ENCODE assay signal across 10 cellular contexts in the genomic region with DNA sequence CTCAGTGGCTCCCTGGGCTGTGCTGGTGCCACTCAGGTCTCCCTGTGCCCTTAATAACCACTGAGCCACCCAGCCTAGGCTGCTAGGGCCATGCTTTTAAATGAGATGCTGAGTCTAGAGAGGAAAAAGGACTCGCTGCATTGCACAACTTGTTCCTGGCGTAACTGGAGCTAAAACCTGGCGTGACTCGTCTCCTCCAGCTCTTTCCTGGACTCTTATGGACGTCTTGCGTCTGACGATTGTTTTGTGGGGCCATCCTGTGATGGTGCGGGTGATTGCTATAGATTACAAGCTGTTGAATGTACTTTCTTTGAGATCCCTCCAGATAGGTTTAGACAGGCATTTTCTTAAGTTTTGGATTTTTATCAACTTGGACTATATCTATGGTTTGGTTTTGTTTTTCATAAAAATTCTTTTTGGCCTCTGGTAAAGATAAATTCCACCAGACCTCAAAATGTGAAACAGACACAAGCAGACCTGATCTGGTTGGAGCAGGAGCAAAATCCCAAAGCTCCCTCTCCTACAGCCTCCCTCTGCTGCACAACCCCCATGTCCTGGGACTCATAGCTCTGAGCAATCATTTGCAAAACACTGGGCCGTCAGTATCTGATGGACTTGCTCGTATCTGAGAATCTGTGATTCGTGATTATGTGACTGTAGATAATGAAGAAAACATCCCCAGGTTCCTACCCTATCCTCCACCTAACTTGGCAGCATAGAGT.
DNase-seq lines count a peak whose midpoint lies in the region; ATAC-seq and TF ChIP-seq lines count a peak whose summit lies in the region.
"Had no signal": no experiment of that assay in that cellular context is flagged by ENCODE, and none has a peak within 500 bp of the region (broad histone marks: within the 10 kb centered on the region; RNA-seq: fewer than 3 reads in every experiment).

No MANE protein-coding gene starts in this region.

- H3K4me3 ChIP-seq in coronary artery = peak overlapping the region; percentile 63
- no peak overlapping the region for H3K4me3 ChIP-seq in lung
- H3K4me3 ChIP-seq in testis = no peak overlapping the region
- H3K4me3 ChIP-seq in H7 (ENCODE audit: insufficient read depth, low read depth, low read length) = no peak overlapping the region
- H3K4me3 ChIP-seq in endodermal cell (ENCODE audit: low read length) = no peak overlapping the region
- H3K4me3 ChIP-seq: GM23338 had no signal

- TF ChIP-seq CTCF in coronary artery (IDR thresholded peaks at IDR 0.05) (no peak), lung (IDR thresholded peaks at IDR 0.05; ENCODE audit: control extremely low read depth, extremely low read depth) (no peak), testis (IDR thresholded peaks at IDR 0.05) (no peak), endodermal cell (conservative IDR thresholded peaks at IDR 0.05) (no peak)

- H3K27me3 Mint-ChIP-seq in endodermal cell (ENCODE audit: insufficient read depth) = peaks cover 2% of the 10 kb centered on the region

- H3K9me3 Mint-ChIP-seq in endodermal cell = peaks cover 23% of the 10 kb centered on the region
- H3K9me3 Mint-ChIP-seq: activated T-cell treated with anti-CD3 and anti-CD28 coated beads, Interleukin-2, amount 50 U/mL, for 72 hours had no signal

- WGBS in lung, 2 donors = 40 to 48% methylated on average over 11 of the region's 11 CpGs
- WGBS in testis, 2 donors = 57 to 66% methylated on average over 11 of the region's 11 CpGs
- WGBS in endodermal cell (ENCODE audit: insufficient coverage in 1 of 2, insufficient read length in 1 of 2), 2 experiments = 94 to 97% methylated on average over 8 to 10 of the region's 11 CpGs

- no peak overlapping the region for H3K27ac Mint-ChIP-seq in endodermal cell
- H3K27ac Mint-ChIP-seq: activated T-cell treated with anti-CD3 and anti-CD28 coated beads, Interleukin-2, amount 50 U/mL, for 72 hours; GM23338 had no signal

- H3K4me1 Mint-ChIP-seq in endodermal cell = peaks cover 12% of the 10 kb centered on the region

- intact Hi-C loops in testis (cut with DNase I; ENCODE audit: low total_unique reads) = no loop called here

- peaks cover 5% of the 10 kb centered on the region for H3K36me3 Mint-ChIP-seq in endodermal cell (ENCODE audit: low read depth)

- H3K4me1 ChIP-seq in lung (ENCODE audit: control insufficient read depth in 2 of 2, insufficient read depth in 2 of 2, low read length in 2 of 2) (peaks cover 2 to 31% of the 10 kb centered on the region in 2 donors), testis (peaks cover 25% of the 10 kb centered on the region), endodermal cell (ENCODE audit: control insufficient read depth, insufficient read depth, low read length) (no peaks in the 10 kb centered on the region)

- no peaks in the 10 kb centered on the region for H3K9me3 ChIP-seq in lung (ENCODE audit: control insufficient read depth in 2 of 2, insufficient read depth in 1 of 2, low read length in 1 of 2)
- no peaks in the 10 kb centered on the region for H3K9me3 ChIP-seq in testis
- H3K9me3 ChIP-seq in endodermal cell (ENCODE audit: control insufficient read depth, low read length) = peaks cover 18% of the 10 kb centered on the region

- ATAC-seq in lung (ENCODE audit: insufficient read depth, low FRiP score) (peak; percentile 35), HG03378 (IDR thresholded peaks at IDR 0.05; ENCODE audit: unreplicated experiment) (no peak)
- ATAC-seq: activated T-cell treated with anti-CD3 and anti-CD28 coated beads, Interleukin-2, amount 50 U/mL, for 72 hours; GM23338 had no signal

- peak; percentile 44 for DNase-seq in M059J (ENCODE audit: low read depth)
- DNase-seq in coronary artery (ENCODE audit: low spot score) = no peak
- DNase-seq in lung (ENCODE audit: low spot score) = peak; percentile 42
- DNase-seq in testis = peak; percentile 70
- DNase-seq in H7 = no peak
- no peak for DNase-seq in endodermal cell
- DNase-seq in SW480 (ENCODE audit: low spot score) = no peak
- DNase-seq: activated T-cell treated with anti-CD3 and anti-CD28 coated beads, Interleukin-2, amount 50 U/mL, for 72 hours had no signal

- H3K27me3 ChIP-seq in lung (ENCODE audit: control insufficient read depth, insufficient read depth) = no peaks in the 10 kb centered on the region
- no peaks in the 10 kb centered on the region for H3K27me3 ChIP-seq in testis
- no peaks in the 10 kb centered on the region for H3K27me3 ChIP-seq in H7 (ENCODE audit: control insufficient read depth, insufficient read depth, low read length)
- H3K27me3 ChIP-seq in endodermal cell (ENCODE audit: control insufficient read depth, insufficient read depth, low read length, poor library complexity, severe bottlenecking) = no peaks in the 10 kb centered on the region

- H3K4me3 Mint-ChIP-seq in endodermal cell = no peak overlapping the region
- H3K4me3 Mint-ChIP-seq: activated T-cell treated with anti-CD3 and anti-CD28 coated beads, Interleukin-2, amount 50 U/mL, for 72 hours; GM23338 had no signal

- no peak for TF ChIP-seq POLR2A in testis (IDR thresholded peaks at IDR 0.05)

- no peak overlapping the region for H3K9ac ChIP-seq in endodermal cell (ENCODE audit: extremely low read depth, low read length, poor library complexity, severe bottlenecking)

- H3K36me3 ChIP-seq in lung (ENCODE audit: control insufficient read depth in 2 of 2, insufficient read depth in 2 of 2, low read length in 2 of 2) = no peaks in the 10 kb centered on the region
- H3K36me3 ChIP-seq in testis (ENCODE audit: low read depth, missing control alignments) = no peaks in the 10 kb centered on the region
- no peaks in the 10 kb centered on the region for H3K36me3 ChIP-seq in H7 (replicated peaks; ENCODE audit: control insufficient read depth, insufficient read depth, low read length)
- H3K36me3 ChIP-seq in endodermal cell (ENCODE audit: control insufficient read depth, insufficient read depth, low read length) = no peaks in the 10 kb centered on the region

- H3K27ac ChIP-seq in coronary artery (peak overlapping the region; percentile 94 to 98), lung (ENCODE audit: low read depth in 1 of 2, low read length in 1 of 2) (peak overlapping the region; percentile 86 to 98), testis (peak overlapping the region; percentile 56 to 92), endodermal cell (ENCODE audit: low read depth, low read length) (no peak overlapping the region)

Comparison
In these comparisons a context has a peak if more than half of its experiments do, and no peak if none do; other contexts are left out.
1. DNase-seq: peak in M059J (single experiment), lung (single experiment) and testis (single experiment); none in coronary artery (single experiment), H7 (single experiment), endodermal cell (single experiment) and SW480 (single experiment).